ENCODE assay signal across 2 cellular contexts in genomic region chr14:37472906-37473305, GRCh38.
TF ChIP-seq lines count a peak whose summit lies in the region.

No MANE protein-coding gene starts in this region.

TF ChIP-seq in GM23338, 12 proteins besides CTCF, POLR2A, EP300 and RAD21 (continued from another document):
- TF ChIP-seq, protein P1, sequence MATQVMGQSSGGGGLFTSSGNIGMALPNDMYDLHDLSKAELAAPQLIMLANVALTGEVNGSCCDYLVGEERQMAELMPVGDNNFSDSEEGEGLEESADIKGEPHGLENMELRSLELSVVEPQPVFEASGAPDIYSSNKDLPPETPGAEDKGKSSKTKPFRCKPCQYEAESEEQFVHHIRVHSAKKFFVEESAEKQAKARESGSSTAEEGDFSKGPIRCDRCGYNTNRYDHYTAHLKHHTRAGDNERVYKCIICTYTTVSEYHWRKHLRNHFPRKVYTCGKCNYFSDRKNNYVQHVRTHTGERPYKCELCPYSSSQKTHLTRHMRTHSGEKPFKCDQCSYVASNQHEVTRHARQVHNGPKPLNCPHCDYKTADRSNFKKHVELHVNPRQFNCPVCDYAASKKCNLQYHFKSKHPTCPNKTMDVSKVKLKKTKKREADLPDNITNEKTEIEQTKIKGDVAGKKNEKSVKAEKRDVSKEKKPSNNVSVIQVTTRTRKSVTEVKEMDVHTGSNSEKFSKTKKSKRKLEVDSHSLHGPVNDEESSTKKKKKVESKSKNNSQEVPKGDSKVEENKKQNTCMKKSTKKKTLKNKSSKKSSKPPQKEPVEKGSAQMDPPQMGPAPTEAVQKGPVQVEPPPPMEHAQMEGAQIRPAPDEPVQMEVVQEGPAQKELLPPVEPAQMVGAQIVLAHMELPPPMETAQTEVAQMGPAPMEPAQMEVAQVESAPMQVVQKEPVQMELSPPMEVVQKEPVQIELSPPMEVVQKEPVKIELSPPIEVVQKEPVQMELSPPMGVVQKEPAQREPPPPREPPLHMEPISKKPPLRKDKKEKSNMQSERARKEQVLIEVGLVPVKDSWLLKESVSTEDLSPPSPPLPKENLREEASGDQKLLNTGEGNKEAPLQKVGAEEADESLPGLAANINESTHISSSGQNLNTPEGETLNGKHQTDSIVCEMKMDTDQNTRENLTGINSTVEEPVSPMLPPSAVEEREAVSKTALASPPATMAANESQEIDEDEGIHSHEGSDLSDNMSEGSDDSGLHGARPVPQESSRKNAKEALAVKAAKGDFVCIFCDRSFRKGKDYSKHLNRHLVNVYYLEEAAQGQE (IDR thresholded peaks at IDR 0.05; ENCODE audit: unreplicated experiment) = no peak
- TF ChIP-seq, protein P2, sequence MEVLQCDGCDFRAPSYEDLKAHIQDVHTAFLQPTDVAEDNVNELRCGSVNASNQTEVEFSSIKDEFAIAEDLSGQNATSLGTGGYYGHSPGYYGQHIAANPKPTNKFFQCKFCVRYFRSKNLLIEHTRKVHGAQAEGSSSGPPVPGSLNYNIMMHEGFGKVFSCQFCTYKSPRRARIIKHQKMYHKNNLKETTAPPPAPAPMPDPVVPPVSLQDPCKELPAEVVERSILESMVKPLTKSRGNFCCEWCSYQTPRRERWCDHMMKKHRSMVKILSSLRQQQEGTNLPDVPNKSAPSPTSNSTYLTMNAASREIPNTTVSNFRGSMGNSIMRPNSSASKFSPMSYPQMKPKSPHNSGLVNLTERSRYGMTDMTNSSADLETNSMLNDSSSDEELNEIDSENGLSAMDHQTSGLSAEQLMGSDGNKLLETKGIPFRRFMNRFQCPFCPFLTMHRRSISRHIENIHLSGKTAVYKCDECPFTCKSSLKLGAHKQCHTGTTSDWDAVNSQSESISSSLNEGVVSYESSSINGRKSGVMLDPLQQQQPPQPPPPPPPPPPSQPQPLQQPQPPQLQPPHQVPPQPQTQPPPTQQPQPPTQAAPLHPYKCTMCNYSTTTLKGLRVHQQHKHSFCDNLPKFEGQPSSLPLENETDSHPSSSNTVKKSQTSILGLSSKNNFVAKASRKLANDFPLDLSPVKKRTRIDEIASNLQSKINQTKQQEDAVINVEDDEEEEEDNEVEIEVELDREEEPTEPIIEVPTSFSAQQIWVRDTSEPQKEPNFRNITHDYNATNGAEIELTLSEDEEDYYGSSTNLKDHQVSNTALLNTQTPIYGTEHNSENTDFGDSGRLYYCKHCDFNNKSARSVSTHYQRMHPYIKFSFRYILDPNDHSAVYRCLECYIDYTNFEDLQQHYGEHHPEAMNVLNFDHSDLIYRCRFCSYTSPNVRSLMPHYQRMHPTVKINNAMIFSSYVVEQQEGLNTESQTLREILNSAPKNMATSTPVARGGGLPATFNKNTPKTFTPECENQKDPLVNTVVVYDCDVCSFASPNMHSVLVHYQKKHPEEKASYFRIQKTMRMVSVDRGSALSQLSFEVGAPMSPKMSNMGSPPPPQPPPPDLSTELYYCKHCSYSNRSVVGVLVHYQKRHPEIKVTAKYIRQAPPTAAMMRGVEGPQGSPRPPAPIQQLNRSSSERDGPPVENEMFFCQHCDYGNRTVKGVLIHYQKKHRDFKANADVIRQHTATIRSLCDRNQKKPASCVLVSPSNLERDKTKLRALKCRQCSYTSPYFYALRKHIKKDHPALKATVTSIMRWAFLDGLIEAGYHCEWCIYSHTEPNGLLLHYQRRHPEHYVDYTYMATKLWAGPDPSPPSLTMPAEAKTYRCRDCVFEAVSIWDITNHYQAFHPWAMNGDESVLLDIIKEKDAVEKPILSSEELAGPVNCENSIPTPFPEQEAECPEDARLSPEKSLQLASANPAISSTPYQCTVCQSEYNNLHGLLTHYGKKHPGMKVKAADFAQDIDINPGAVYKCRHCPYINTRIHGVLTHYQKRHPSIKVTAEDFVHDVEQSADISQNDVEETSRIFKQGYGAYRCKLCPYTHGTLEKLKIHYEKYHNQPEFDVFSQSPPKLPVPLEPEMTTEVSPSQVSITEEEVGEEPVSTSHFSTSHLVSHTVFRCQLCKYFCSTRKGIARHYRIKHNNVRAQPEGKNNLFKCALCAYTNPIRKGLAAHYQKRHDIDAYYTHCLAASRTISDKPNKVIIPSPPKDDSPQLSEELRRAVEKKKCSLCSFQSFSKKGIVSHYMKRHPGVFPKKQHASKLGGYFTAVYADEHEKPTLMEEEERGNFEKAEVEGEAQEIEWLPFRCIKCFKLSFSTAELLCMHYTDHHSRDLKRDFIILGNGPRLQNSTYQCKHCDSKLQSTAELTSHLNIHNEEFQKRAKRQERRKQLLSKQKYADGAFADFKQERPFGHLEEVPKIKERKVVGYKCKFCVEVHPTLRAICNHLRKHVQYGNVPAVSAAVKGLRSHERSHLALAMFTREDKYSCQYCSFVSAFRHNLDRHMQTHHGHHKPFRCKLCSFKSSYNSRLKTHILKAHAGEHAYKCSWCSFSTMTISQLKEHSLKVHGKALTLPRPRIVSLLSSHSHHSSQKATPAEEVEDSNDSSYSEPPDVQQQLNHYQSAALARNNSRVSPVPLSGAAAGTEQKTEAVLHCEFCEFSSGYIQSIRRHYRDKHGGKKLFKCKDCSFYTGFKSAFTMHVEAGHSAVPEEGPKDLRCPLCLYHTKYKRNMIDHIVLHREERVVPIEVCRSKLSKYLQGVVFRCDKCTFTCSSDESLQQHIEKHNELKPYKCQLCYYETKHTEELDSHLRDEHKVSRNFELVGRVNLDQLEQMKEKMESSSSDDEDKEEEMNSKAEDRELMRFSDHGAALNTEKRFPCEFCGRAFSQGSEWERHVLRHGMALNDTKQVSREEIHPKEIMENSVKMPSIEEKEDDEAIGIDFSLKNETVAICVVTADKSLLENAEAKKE (CRISPR knock-in tag; IDR thresholded peaks at IDR 0.05) = no peak

TF ChIP-seq in WTC11, 78 proteins besides CTCF, POLR2A, EP300 and RAD21 (continued from another document):
- TF ChIP-seq, protein P3, sequence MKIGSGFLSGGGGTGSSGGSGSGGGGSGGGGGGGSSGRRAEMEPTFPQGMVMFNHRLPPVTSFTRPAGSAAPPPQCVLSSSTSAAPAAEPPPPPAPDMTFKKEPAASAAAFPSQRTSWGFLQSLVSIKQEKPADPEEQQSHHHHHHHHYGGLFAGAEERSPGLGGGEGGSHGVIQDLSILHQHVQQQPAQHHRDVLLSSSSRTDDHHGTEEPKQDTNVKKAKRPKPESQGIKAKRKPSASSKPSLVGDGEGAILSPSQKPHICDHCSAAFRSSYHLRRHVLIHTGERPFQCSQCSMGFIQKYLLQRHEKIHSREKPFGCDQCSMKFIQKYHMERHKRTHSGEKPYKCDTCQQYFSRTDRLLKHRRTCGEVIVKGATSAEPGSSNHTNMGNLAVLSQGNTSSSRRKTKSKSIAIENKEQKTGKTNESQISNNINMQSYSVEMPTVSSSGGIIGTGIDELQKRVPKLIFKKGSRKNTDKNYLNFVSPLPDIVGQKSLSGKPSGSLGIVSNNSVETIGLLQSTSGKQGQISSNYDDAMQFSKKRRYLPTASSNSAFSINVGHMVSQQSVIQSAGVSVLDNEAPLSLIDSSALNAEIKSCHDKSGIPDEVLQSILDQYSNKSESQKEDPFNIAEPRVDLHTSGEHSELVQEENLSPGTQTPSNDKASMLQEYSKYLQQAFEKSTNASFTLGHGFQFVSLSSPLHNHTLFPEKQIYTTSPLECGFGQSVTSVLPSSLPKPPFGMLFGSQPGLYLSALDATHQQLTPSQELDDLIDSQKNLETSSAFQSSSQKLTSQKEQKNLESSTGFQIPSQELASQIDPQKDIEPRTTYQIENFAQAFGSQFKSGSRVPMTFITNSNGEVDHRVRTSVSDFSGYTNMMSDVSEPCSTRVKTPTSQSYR (CRISPR knock-in tag; IDR thresholded peaks at IDR 0.05) = no peak
- TF ChIP-seq STAT6 (CRISPR knock-in tag; conservative IDR thresholded peaks at IDR 0.05; ENCODE audit: low read depth) = no peak
